ENCODE assay signal across 23 cellular contexts in the genomic region with DNA sequence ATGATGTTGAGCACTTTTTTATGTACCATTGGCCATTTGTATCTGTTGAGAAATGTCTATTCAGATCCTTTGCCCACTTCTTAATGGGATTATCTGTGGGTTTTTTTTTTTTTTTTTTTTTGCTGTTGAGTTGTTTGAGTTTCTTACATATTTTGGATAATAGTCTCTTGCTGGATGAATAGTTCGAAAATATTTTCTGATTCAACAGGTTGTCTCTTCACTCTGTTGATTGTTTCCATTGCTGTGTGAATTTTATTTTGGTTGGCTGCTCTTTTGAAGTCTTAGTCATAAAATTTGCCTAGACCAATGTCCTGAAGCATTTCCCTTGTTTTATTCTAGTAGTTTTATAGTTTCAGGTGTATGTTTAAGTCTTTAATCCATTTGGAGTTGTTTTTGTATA.
DNase-seq lines count a peak whose midpoint lies in the region; ATAC-seq and TF ChIP-seq lines count a peak whose summit lies in the region.
"Had no signal": no experiment of that assay in that cellular context is flagged by ENCODE, and none has a peak within 500 bp of the region (broad histone marks: within the 10 kb centered on the region; RNA-seq: fewer than 3 reads in every experiment).

No MANE protein-coding gene starts in this region.

- ATAC-seq in GM21390 (IDR thresholded peaks at IDR 0.05; ENCODE audit: unreplicated experiment), result no peak
- ATAC-seq in activated CD8-positive, alpha-beta memory T cell treated with anti-CD3 and anti-CD28 coated beads, Interleukin-2, amount 10 ng/mL, durations not matched to agents 7 days and 5 days, result no peak
- ATAC-seq: GM12878 had no signal

- no peak overlapping the region for H3K4me3 Mint-ChIP-seq in activated CD8-positive, alpha-beta memory T cell treated with anti-CD3 and anti-CD28 coated beads, Interleukin-2, amount 10 ng/mL, durations not matched to agents 7 days and 5 days
- H3K4me3 Mint-ChIP-seq: CD14-positive monocyte; CD4-positive, alpha-beta memory T cell; CD4-positive, CD25-positive, alpha-beta regulatory T cell; CD8-positive, alpha-beta memory T cell had no signal

- no peak for TF ChIP-seq CTCF in HEK293 (tag by site-specific recombination; IDR thresholded peaks at IDR 0.05)

- H3K9me3 Mint-ChIP-seq in activated CD8-positive, alpha-beta memory T cell treated with anti-CD3 and anti-CD28 coated beads, Interleukin-2, amount 10 ng/mL, durations not matched to agents 7 days and 5 days (ENCODE audit: low read depth), result peaks cover 6% of the 10 kb centered on the region

- H3K4me3 ChIP-seq in HEK293 (ENCODE audit: low read depth, low read length), result no peak overlapping the region
- H3K4me3 ChIP-seq: BLaER1, GM12878 had no signal

- peaks cover 20% of the 10 kb centered on the region for H3K36me3 Mint-ChIP-seq in activated CD8-positive, alpha-beta memory T cell treated with anti-CD3 and anti-CD28 coated beads, Interleukin-2, amount 10 ng/mL, durations not matched to agents 7 days and 5 days
- H3K36me3 Mint-ChIP-seq: CD14-positive monocyte had no signal

- H3K27ac Mint-ChIP-seq in activated CD8-positive, alpha-beta memory T cell treated with anti-CD3 and anti-CD28 coated beads, Interleukin-2, amount 10 ng/mL, durations not matched to agents 7 days and 5 days, result no peak overlapping the region
- H3K27ac Mint-ChIP-seq: CD14-positive monocyte; CD4-positive, CD25-positive, alpha-beta regulatory T cell; CD8-positive, alpha-beta memory T cell had no signal

- CTCF ChIA-PET in HEK293 (lab: Yijun Ruan, JAX), result no interaction called here
- CTCF ChIA-PET in activated CD8-positive, alpha-beta memory T cell treated with anti-CD3 and anti-CD28 coated beads, Interleukin-2, amount 10 ng/mL, durations not matched to agents 7 days and 5 days (lab: Charles Lee), result no interaction called here

- POLR2A ChIA-PET in HEK293 (lab: Yijun Ruan, JAX), result no interaction called here

- no peaks in the 10 kb centered on the region; the same call in 1 of the 2 replicates for H3K9me3 ChIP-seq in HEK293 (ENCODE audit: control insufficient read depth, insufficient read depth, low read depth, low read length)
- H3K9me3 ChIP-seq: BE2C had no signal

- no peaks in the 10 kb centered on the region; a peak in 1 of 3 replicates for H3K36me3 ChIP-seq in HEK293 (ENCODE audit: control insufficient read depth in 2 of 2, insufficient read depth in 1 of 2, low read length in 2 of 2)
- H3K36me3 ChIP-seq: BE2C, BLaER1 had no signal

- H3K4me1 Mint-ChIP-seq in activated CD8-positive, alpha-beta memory T cell treated with anti-CD3 and anti-CD28 coated beads, Interleukin-2, amount 10 ng/mL, durations not matched to agents 7 days and 5 days, result peaks cover 5% of the 10 kb centered on the region
- H3K4me1 Mint-ChIP-seq: CD14-positive monocyte had no signal

- no peak overlapping the region for H3K27ac ChIP-seq in HEK293 (ENCODE audit: extremely low read depth, low read depth, low read length)
- H3K27ac ChIP-seq: BLaER1 had no signal

- DNase-seq in astrocyte of the hippocampus (ENCODE audit: low read depth, low spot score) (peak; percentile 16), kidney tubule cell (ENCODE audit: low spot score) (peak; percentile 60), DMS53 treated with DMSO at 0.1 percent for 48 hours (lab: John Stamatoyannopoulos, UW; ENCODE audit: unreplicated experiment) (no peak)
- DNase-seq in activated CD8-positive, alpha-beta memory T cell treated with anti-CD3 and anti-CD28 coated beads, Interleukin-2, amount 10 ng/mL, durations not matched to agents 7 days and 5 days, result no peak
- DNase-seq in stimulated activated CD4-positive, alpha-beta T cell treated with anti-CD3 and anti-CD28 coated beads, Interleukin-2, amount 100 ng/mL, for 24 hours, result no peak
- DNase-seq: 8988T; ACHN; BE2C; C1 segment of cervical spinal cord; Calu3; CD4-positive, alpha-beta memory T cell; CD4-positive, CD25-positive, alpha-beta regulatory T cell; CD8-positive, alpha-beta memory T cell; COR-L47; DMS79; DND-41; EL; GDM1 had no signal

- H3K4me1 ChIP-seq in HEK293 (ENCODE audit: control insufficient read depth, insufficient read depth, low read length), result no peaks in the 10 kb centered on the region
- H3K4me1 ChIP-seq: BE2C, BLaER1 had no signal

- no peaks in the 10 kb centered on the region for H3K27me3 Mint-ChIP-seq in activated CD8-positive, alpha-beta memory T cell treated with anti-CD3 and anti-CD28 coated beads, Interleukin-2, amount 10 ng/mL, durations not matched to agents 7 days and 5 days
- H3K27me3 Mint-ChIP-seq: CD8-positive, alpha-beta memory T cell had no signal

TF ChIP-seq in HEK293, 187 proteins besides CTCF, POLR2A, EP300 and RAD21:
- TF ChIP-seq, protein P1, sequence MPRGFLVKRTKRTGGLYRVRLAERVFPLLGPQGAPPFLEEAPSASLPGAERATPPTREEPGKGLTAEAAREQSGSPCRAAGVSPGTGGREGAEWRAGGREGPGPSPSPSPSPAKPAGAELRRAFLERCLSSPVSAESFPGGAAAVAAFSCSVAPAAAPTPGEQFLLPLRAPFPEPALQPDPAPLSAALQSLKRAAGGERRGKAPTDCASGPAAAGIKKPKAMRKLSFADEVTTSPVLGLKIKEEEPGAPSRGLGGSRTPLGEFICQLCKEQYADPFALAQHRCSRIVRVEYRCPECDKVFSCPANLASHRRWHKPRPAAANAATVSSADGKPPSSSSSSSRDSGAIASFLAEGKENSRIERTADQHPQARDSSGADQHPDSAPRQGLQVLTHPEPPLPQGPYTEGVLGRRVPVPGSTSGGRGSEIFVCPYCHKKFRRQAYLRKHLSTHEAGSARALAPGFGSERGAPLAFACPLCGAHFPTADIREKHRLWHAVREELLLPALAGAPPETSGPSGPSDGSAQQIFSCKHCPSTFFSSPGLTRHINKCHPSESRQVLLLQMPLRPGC (tag by site-specific recombination; IDR thresholded peaks at IDR 0.05), result no peak
- peak; percentile 86 for TF ChIP-seq SCRT1 (tag by site-specific recombination; IDR thresholded peaks at IDR 0.05; ENCODE audit: borderline replicate concordance)
- TF ChIP-seq SCRT2 (tag by site-specific recombination; IDR thresholded peaks at IDR 0.05), result peak; percentile 89
- TF ChIP-seq, protein P2, sequence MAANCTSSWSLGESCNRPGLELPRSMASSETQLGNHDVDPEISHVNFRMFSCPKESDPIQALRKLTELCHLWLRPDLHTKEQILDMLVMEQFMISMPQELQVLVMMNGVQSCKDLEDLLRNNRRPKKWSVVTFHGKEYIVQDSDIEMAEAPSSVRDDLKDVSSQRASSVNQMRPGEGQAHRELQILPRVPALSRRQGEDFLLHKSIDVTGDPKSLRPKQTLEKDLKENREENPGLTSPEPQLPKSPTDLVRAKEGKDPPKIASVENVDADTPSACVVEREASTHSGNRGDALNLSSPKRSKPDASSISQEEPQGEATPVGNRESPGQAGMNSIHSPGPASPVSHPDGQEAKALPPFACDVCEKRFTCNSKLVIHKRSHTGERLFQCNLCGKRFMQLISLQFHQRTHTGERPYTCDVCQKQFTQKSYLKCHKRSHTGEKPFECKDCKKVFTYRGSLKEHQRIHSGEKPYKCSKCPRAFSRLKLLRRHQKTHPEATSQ (tag by site-specific recombination; IDR thresholded peaks at IDR 0.05), result no peak
TF ChIP-seq in HEK293: peak in this region for 2.

Comparison
In these comparisons a context has a peak if more than half of its experiments do, and no peak if none do; other contexts are left out.
1. DNase-seq: peak in astrocyte of the hippocampus (single experiment) and kidney tubule cell (single experiment); none in DMS53 treated with DMSO at 0.1 percent for 48 hours (single experiment), activated CD8-positive, alpha-beta memory T cell treated with anti-CD3 and anti-CD28 coated beads, Interleukin-2, amount 10 ng/mL, durations not matched to agents 7 days and 5 days (single experiment) and stimulated activated CD4-positive, alpha-beta T cell treated with anti-CD3 and anti-CD28 coated beads, Interleukin-2, amount 100 ng/mL, for 24 hours (0 of 2).